9 cellular contexts compared by ENCODE assay signal in genomic region chr5:32713396-32714381, GRCh38. TPM values are rescaled to one million over a fixed set of nuclear protein-coding genes. Genes with fewer than 3 reads are reported as not detected.
A peak's percentile ranks its signal among the peaks of the same experiment; 100 is the strongest.
DNase-seq lines count a peak whose midpoint lies in the region; ATAC-seq and TF ChIP-seq lines count a peak whose summit lies in the region.
"Had no signal": no experiment of that assay in that cellular context is flagged by ENCODE, and none has a peak within 500 bp of the region (broad histone marks: within the 10 kb centered on the region; RNA-seq: fewer than 3 reads in every experiment).

No MANE protein-coding gene starts in this region.

- ATAC-seq in GM19452 (IDR thresholded peaks at IDR 0.05; ENCODE audit: unreplicated experiment), result no peak
- ATAC-seq: T-helper 17 cell had no signal

- no peak overlapping the region for H2AFZ ChIP-seq in mesenchymal stem cell (ENCODE audit: low read depth, low read length)

- H3K4me1 ChIP-seq in cardiac muscle cell (ENCODE audit: low read depth) (peaks cover 16% of the 10 kb centered on the region), mesenchymal stem cell (ENCODE audit: control insufficient read depth, insufficient read depth, low read depth, low read length) (peaks cover 41% of the 10 kb centered on the region), uterus (peaks cover 0 to 13% of the 10 kb centered on the region in 2 donors), SJCRH30 (no peaks in the 10 kb centered on the region)

- H3K36me3 ChIP-seq in cardiac muscle cell (no peaks in the 10 kb centered on the region), mesenchymal stem cell (ENCODE audit: control insufficient read depth in 1 of 2, insufficient read depth in 2 of 2, low read depth in 1 of 2, low read length in 2 of 2) (no peaks in the 10 kb centered on the region), uterus (no peaks in the 10 kb centered on the region), SJCRH30 (no peaks in the 10 kb centered on the region)

- H3K4me3 ChIP-seq in cardiac muscle cell (peak overlapping the region; percentile 1), mesenchymal stem cell (ENCODE audit: insufficient read depth in 1 of 2, low read depth in 1 of 2, low read length in 2 of 2) (peak overlapping the region; percentile 33 to 78), uterus (peak overlapping the region; percentile 39 to 57), SJCRH30 (no peak overlapping the region)

- no peak for TF ChIP-seq POLR2A in uterus (IDR thresholded peaks at IDR 0.05)

- peak; percentile 15 to 30 for DNase-seq in cardiac muscle cell (ENCODE audit: low read depth in 1 of 2, low spot score in 1 of 2)
- no peak for DNase-seq in cardiac septum (ENCODE audit: low spot score)
- peak; percentile 73 for DNase-seq in ecto neural progenitor cell (ENCODE audit: low spot score)
- peak; percentile 39 for DNase-seq in mesenchymal stem cell
- DNase-seq in uterus, result no peak
- DNase-seq in SJCRH30, result no peak
- DNase-seq in NCI-H128 (lab: John Stamatoyannopoulos, UW; ENCODE audit: unreplicated experiment), result no peak
- DNase-seq: T-helper 17 cell had no signal

- H2AK5ac ChIP-seq in mesenchymal stem cell (ENCODE audit: low read length, severe bottlenecking), result no peak overlapping the region

- no peak overlapping the region for H3K14ac ChIP-seq in mesenchymal stem cell (ENCODE audit: low read length in 2 of 2)

- peak overlapping the region; percentile 39 for H4K91ac ChIP-seq in mesenchymal stem cell (ENCODE audit: low read length)

- no peak for TF ChIP-seq CTCF in cardiac muscle cell (IDR thresholded peaks at IDR 0.05; ENCODE audit: low read depth, low read length)
- TF ChIP-seq CTCF in uterus (IDR thresholded peaks at IDR 0.05), result no peak

- no peak overlapping the region for H3K27ac ChIP-seq in cardiac muscle cell
- no peak overlapping the region for H3K27ac ChIP-seq in mesenchymal stem cell (ENCODE audit: low read length, poor library complexity, severe bottlenecking)
- peak overlapping the region in 1 of 2 donors; percentile 34 for H3K27ac ChIP-seq in uterus
- H3K27ac ChIP-seq in SJCRH30, result no peak overlapping the region

- peak overlapping the region in 1 of 2 experiments; percentile 2 for H3K18ac ChIP-seq in mesenchymal stem cell (ENCODE audit: low read depth in 1 of 2, low read length in 2 of 2)

- no peak overlapping the region for H2BK5ac ChIP-seq in mesenchymal stem cell (ENCODE audit: low read depth, low read length, poor library complexity, severe bottlenecking)

- 10% methylated on average over 65 of the region's 65 CpGs for WGBS in mesenchymal stem cell

- H2BK12ac ChIP-seq in mesenchymal stem cell (ENCODE audit: low read length in 2 of 2), result no peak overlapping the region

- H3K4ac ChIP-seq in mesenchymal stem cell (ENCODE audit: low read depth in 1 of 2, low read length in 2 of 2), result no peak overlapping the region

- intact Hi-C loops in cardiac septum (cut with DNase I) (loop anchor here (5.0 kb wide), 3 partner anchors 79 to 664 kb away; no protein-coding TSS in a partner anchor), uterus (cut with DNase I; ENCODE audit: low total_unique reads) (no loop called here)

- H3K27me3 ChIP-seq in cardiac muscle cell, result peaks cover 78% of the 10 kb centered on the region
- H3K27me3 ChIP-seq in mesenchymal stem cell (ENCODE audit: control insufficient read depth in 1 of 2, insufficient read depth in 1 of 2, low read length in 2 of 2), result peaks cover 24 to 34% of the 10 kb centered on the region in 2 experiments
- no peaks in the 10 kb centered on the region for H3K27me3 ChIP-seq in uterus
- no peaks in the 10 kb centered on the region for H3K27me3 ChIP-seq in SJCRH30

- peak overlapping the region; percentile 40 for H2BK15ac ChIP-seq in mesenchymal stem cell (ENCODE audit: low read depth, poor library complexity, severe bottlenecking)

- H4K8ac ChIP-seq in mesenchymal stem cell (ENCODE audit: low read length), result no peak overlapping the region

- H2BK120ac ChIP-seq in mesenchymal stem cell (ENCODE audit: low read depth, low read length), result peak overlapping the region; percentile 29

- no peaks in the 10 kb centered on the region for H3K9me3 ChIP-seq in cardiac muscle cell (ENCODE audit: low read depth)
- H3K9me3 ChIP-seq in mesenchymal stem cell (ENCODE audit: control insufficient read depth, low read length), result no peaks in the 10 kb centered on the region
- H3K9me3 ChIP-seq in uterus, result no peaks in the 10 kb centered on the region
- H3K9me3 ChIP-seq in SJCRH30 (replicated peaks), result peaks cover 2% of the 10 kb centered on the region; the same call in 1 of the 2 replicates

- H3K4me2 ChIP-seq in mesenchymal stem cell (ENCODE audit: low read length, poor library complexity, severe bottlenecking), result peak overlapping the region; percentile 92

- peak overlapping the region; percentile 59 for H3K9ac ChIP-seq in mesenchymal stem cell (ENCODE audit: low read length)

- no peak overlapping the region for H3K23ac ChIP-seq in mesenchymal stem cell (ENCODE audit: low read length in 2 of 2)

- H3K79me1 ChIP-seq in mesenchymal stem cell (replicated peaks; ENCODE audit: low read length, poor library complexity, severe bottlenecking), result no peaks in the 10 kb centered on the region

RNA-seq across cellular contexts. Expression of gene NPR3, which starts 2.6 kb away (rescaled TPM):
- total RNA-seq in cardiac muscle cell (1.1 and 2.7 TPM in 2 replicates), cardiac septum (44.6 TPM), uterus (10 to 100 TPM in 3 of 4 donors, 1 to 10 TPM in 1; 7.6 to 51.2 (median 20.6) TPM)
- polyA plus RNA-seq in cardiac muscle cell, result 0.23 and 1.6 TPM in 2 replicates
- polyA plus RNA-seq in mesenchymal stem cell (2013, experiment 1 of 2), result 28.2 TPM
- polyA plus RNA-seq in mesenchymal stem cell (2013, experiment 2 of 2), result 26.0 TPM
- total RNA-seq in SJCRH30 (2014; rRNA removed; shearing (Covaris generic)), result 0.23 and 0.24 TPM in 2 replicates

Comparison
In these comparisons a context has a peak if more than half of its experiments do, and no peak if none do; other contexts are left out.
1. DNase-seq: peak in cardiac muscle cell (2 of 2), ecto neural progenitor cell (single experiment) and mesenchymal stem cell (single experiment); none in cardiac septum (single experiment), uterus (0 of 2), SJCRH30 (0 of 2) and NCI-H128 (single experiment).